9 cellular contexts compared by ENCODE assay signal in the genomic region with DNA sequence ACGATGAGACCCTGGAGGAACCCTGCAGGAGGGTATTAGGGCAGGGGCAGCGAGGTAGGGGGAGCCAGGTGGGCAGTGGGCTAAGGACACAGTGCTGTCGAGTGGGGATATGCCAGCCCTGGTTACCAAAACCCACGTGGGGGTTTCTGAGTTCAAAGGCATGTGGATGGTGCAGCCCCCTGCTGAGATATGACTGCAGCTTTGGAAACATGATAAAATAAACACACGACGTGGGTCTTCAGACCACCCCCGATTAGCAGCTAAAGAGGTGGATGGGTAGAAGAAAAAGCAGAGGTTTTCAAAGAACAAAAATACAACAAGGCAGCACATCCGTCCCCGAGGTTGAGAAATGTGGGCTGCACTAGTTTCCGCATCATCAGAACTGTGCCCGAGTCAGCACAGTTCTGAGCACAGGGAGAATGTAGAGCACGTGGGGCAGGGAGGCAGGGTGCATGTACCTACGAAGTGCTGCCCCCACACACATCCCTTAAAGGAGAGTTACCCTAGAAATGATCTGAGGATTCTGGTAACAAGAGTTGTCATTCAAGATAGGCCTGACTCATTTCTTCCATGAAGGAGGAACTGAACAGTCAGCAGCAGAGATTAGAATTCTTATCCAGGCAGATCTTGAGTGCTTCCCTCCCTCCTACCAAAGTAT.
DNase-seq lines count a peak whose midpoint lies in the region; TF ChIP-seq lines count a peak whose summit lies in the region.
"Had no signal": no experiment of that assay in that cellular context is flagged by ENCODE, and none has a peak within 500 bp of the region (broad histone marks: within the 10 kb centered on the region; RNA-seq: fewer than 3 reads in every experiment).

No MANE protein-coding gene starts in this region.

- no peaks in the 10 kb centered on the region for H3K9me3 ChIP-seq in H9 (ENCODE audit: control insufficient read depth, low read depth, low read length)

- DNase-seq in H9, result no peak
- peak; percentile 57 to 69 for DNase-seq in activated CD4-positive, alpha-beta T cell treated with anti-CD3 and anti-CD28 coated beads, Interleukin-2, amount 50 U/mL, for 48 hours
- DNase-seq in chondrocyte (ENCODE audit: low spot score), result no peak
- DNase-seq in stimulated activated CD4-positive, alpha-beta T cell treated with anti-CD3 and anti-CD28 coated beads, Interleukin-4, amount 100 ng/mL, for 48 hours (ENCODE audit: low read depth in 2 of 2), result peak; percentile 41 to 44
- no peak for DNase-seq in OCI-M2 (lab: John Stamatoyannopoulos, UW; ENCODE audit: unreplicated experiment)
- DNase-seq in iPS-NIHi11 (ENCODE audit: low spot score), result no peak
- no peak for DNase-seq in central memory CD4-positive, alpha-beta T cell
- no peak for DNase-seq in NCI-H2227 treated with DMSO at 0.1 percent for 48 hours (lab: John Stamatoyannopoulos, UW)
- DNase-seq: midbrain had no signal

- H4K8ac ChIP-seq in H9 (replicated peaks; ENCODE audit: insufficient read length, low read depth, low read length), result no peak overlapping the region

- no peaks in the 10 kb centered on the region for H3K79me1 ChIP-seq in H9 (ENCODE audit: insufficient read depth, low read depth, low read length, poor library complexity, severe bottlenecking)

- H3K56ac ChIP-seq in H9 (ENCODE audit: insufficient read length, low read depth, low read length), result no peak overlapping the region

- TF ChIP-seq CTCF in H9 (conservative IDR thresholded peaks at IDR 0.05), result no peak
- no peak for TF ChIP-seq CTCF in chondrocyte (IDR thresholded peaks at IDR 0.05)

- no peaks in the 10 kb centered on the region for H3K9me3 Mint-ChIP-seq in H9
- H3K9me3 Mint-ChIP-seq in chondrocyte (ENCODE audit: low read depth), result no peaks in the 10 kb centered on the region

- H3K79me2 ChIP-seq in H9 (ENCODE audit: insufficient read depth, low read length), result no peaks in the 10 kb centered on the region

- H4K91ac ChIP-seq in H9 (ENCODE audit: insufficient read length, low read depth, low read length), result no peak overlapping the region

- H4K5ac ChIP-seq in H9 (ENCODE audit: insufficient read length, low read depth, low read length), result no peak overlapping the region

- H2BK12ac ChIP-seq in H9 (ENCODE audit: insufficient read length, low read depth, low read length), result no peak overlapping the region

- no peaks in the 10 kb centered on the region for H4K20me1 ChIP-seq in H9 (ENCODE audit: control insufficient read depth, insufficient read depth, insufficient read length)

- no peak overlapping the region for H3K23ac ChIP-seq in H9 (ENCODE audit: insufficient read length, low read depth, low read length)

- peak overlapping the region in 2 of 3 experiments; percentile 30 to 44; a peak in 1 of 7 replicates for H3K27ac Mint-ChIP-seq in H9
- H3K27ac Mint-ChIP-seq in chondrocyte (ENCODE audit: unreplicated experiment), result peak overlapping the region; percentile 57

- H2AFZ ChIP-seq in H9 (ENCODE audit: low read length), result no peak overlapping the region

- no peak overlapping the region for H2BK15ac ChIP-seq in H9 (ENCODE audit: low read depth, low read length)

- H3K27me3 ChIP-seq in H9 (ENCODE audit: insufficient read depth, low read length), result no peaks in the 10 kb centered on the region

- H3K4me3 Mint-ChIP-seq in H9 (no peak overlapping the region), chondrocyte (ENCODE audit: unreplicated experiment) (no peak overlapping the region)

- H2BK5ac ChIP-seq in H9 (ENCODE audit: insufficient read length, low read length), result no peak overlapping the region

- no peak overlapping the region for H3T11ph ChIP-seq in H9 (ENCODE audit: low read length)

- H3K27me3 Mint-ChIP-seq in H9 (ENCODE audit: low read depth) (peaks cover 3% of the 10 kb centered on the region), chondrocyte (ENCODE audit: low read depth) (peaks cover 19% of the 10 kb centered on the region)

- no peak overlapping the region for H3K4ac ChIP-seq in H9 (ENCODE audit: low read depth, low read length)

- no peak overlapping the region for H3K14ac ChIP-seq in H9 (ENCODE audit: insufficient read depth, low read length)

- no peak overlapping the region for H2BK20ac ChIP-seq in H9 (ENCODE audit: low read depth, low read length, poor library complexity, severe bottlenecking)

- H2AK5ac ChIP-seq in H9 (ENCODE audit: insufficient read length, low read length), result no peak overlapping the region

- H3K36me3 Mint-ChIP-seq in H9 (ENCODE audit: insufficient read depth in 1 of 3, low read depth in 3 of 3), result no peaks in the 10 kb centered on the region; a peak in 2 of 7 replicates
- H3K36me3 Mint-ChIP-seq in chondrocyte (ENCODE audit: low read depth), result no peaks in the 10 kb centered on the region

- no peak overlapping the region for H3K4me2 ChIP-seq in H9 (ENCODE audit: insufficient read depth, insufficient read length, low read length)

- no peak overlapping the region for H3K9ac ChIP-seq in H9 (ENCODE audit: extremely low read depth, insufficient read length, low read length)

- H3K4me1 ChIP-seq in H9 (ENCODE audit: insufficient read depth, low read length), result no peaks in the 10 kb centered on the region

- no peak overlapping the region for H3K18ac ChIP-seq in H9 (ENCODE audit: insufficient read length, low read depth, low read length)

- H2BK120ac ChIP-seq in H9 (ENCODE audit: low read depth, low read length, poor library complexity, severe bottlenecking), result no peak overlapping the region

- no peak overlapping the region for H3K27ac ChIP-seq in H9 (ENCODE audit: insufficient read length, low read depth, low read length)

- H3K23me2 ChIP-seq in H9 (ENCODE audit: insufficient read length, low read depth, low read length, poor library complexity, severe bottlenecking), result no peaks in the 10 kb centered on the region

- WGBS in H9 (ENCODE audit: extremely low coverage, insufficient read length, low lambda C conversion rate), result no CpG with 5 or more reads among the region's 13 CpGs

- H3K4me1 Mint-ChIP-seq in H9 (peaks cover 16 to 18% of the 10 kb centered on the region in 2 experiments), chondrocyte (ENCODE audit: low read depth) (peaks cover 31% of the 10 kb centered on the region)

Comparison
In these comparisons a context has a peak if more than half of its experiments do, and no peak if none do; other contexts are left out.
1. DNase-seq: peak in activated CD4-positive, alpha-beta T cell treated with anti-CD3 and anti-CD28 coated beads, Interleukin-2, amount 50 U/mL, for 48 hours (2 of 2) and stimulated activated CD4-positive, alpha-beta T cell treated with anti-CD3 and anti-CD28 coated beads, Interleukin-4, amount 100 ng/mL, for 48 hours (2 of 2); none in H9 (single experiment), chondrocyte (single experiment), OCI-M2 (single experiment), iPS-NIHi11 (single experiment), central memory CD4-positive, alpha-beta T cell (single experiment) and NCI-H2227 treated with DMSO at 0.1 percent for 48 hours (single experiment).